In the genomic region with DNA sequence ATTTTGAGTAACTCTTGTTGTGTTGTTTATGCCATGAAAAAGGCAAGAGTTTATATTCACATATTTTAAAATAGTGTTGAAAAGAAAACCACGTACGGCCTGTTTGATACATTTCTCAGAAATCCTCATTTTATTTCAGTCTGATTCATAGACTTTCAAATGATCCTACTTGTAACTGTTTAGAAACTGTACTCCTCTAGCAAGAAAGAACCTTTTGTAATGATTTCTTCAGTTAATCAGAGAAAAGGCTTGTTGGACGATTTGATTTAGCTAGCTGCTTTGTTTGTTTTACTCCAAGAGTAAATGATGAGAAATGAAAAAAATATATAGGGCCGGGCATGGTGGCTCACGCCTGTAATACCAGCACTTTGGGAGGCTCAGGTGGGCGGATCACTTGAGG, we compare ENCODE assay signal across 20 cellular contexts.
"Had no signal": no experiment of that assay in that cellular context is flagged by ENCODE, and none has a peak within 500 bp of the region (broad histone marks: within the 10 kb centered on the region; RNA-seq: fewer than 3 reads in every experiment).

No MANE protein-coding gene starts in this region.

- H3K36me3 Mint-ChIP-seq: stimulated activated memory B cell treated with anti-CD40 and anti-IgM and Interleukin-4, amounts not matched to agents 10 μg/mL and 1 μg/mL and 100 μg/mL, for 72 hours had no signal

- H3K27me3 Mint-ChIP-seq: dendritic cell treated with granulocyte-macrophage colony-stimulating factor and Interleukin-4, amounts not matched to agents 40 ng/mL and 50 ng/mL, for 4 days; effector memory CD8-positive, alpha-beta T cell; naive B cell; stimulated activated memory B cell treated with anti-CD40 and anti-IgM and Interleukin-4, amounts not matched to agents 10 μg/mL and 1 μg/mL and 100 μg/mL, for 72 hours; stimulated activated naive CD8-positive, alpha-beta T cell treated with anti-CD3 and anti-CD28 coated beads, Interleukin-15, Interleukin-2, amounts not matched to agents 100 ng/mL and 50 ng/mL, for 24 hours had no signal

- H3K4me1 ChIP-seq: uterus had no signal

- H3K36me3 ChIP-seq: heart right ventricle, pancreas, prostate gland, right lobe of liver, tibial artery, upper lobe of left lung, uterus had no signal

- H3K27ac Mint-ChIP-seq: dendritic cell treated with granulocyte-macrophage colony-stimulating factor and Interleukin-4, amounts not matched to agents 40 ng/mL and 50 ng/mL, for 4 days; nephron; stimulated activated memory B cell treated with anti-CD40 and anti-IgM and Interleukin-4, amounts not matched to agents 10 μg/mL and 1 μg/mL and 100 μg/mL, for 72 hours; stimulated activated naive CD8-positive, alpha-beta T cell treated with anti-CD3 and anti-CD28 coated beads, Interleukin-15, Interleukin-2, amounts not matched to agents 100 ng/mL and 50 ng/mL, for 24 hours had no signal

- H3K4me3 ChIP-seq: heart right ventricle, pancreas, prostate gland, right lobe of liver, tibial artery, upper lobe of left lung, uterus had no signal

- H3K4me3 Mint-ChIP-seq: dendritic cell treated with granulocyte-macrophage colony-stimulating factor and Interleukin-4, amounts not matched to agents 40 ng/mL and 50 ng/mL, for 4 days; effector memory CD8-positive, alpha-beta T cell; naive B cell; nephron; stimulated activated memory B cell treated with anti-CD40 and anti-IgM and Interleukin-4, amounts not matched to agents 10 μg/mL and 1 μg/mL and 100 μg/mL, for 72 hours; stimulated activated naive CD8-positive, alpha-beta T cell treated with anti-CD3 and anti-CD28 coated beads, Interleukin-15, Interleukin-2, amounts not matched to agents 100 ng/mL and 50 ng/mL, for 24 hours had no signal

- H3K9me3 ChIP-seq: heart right ventricle, pancreas, prostate gland, right lobe of liver, tibial artery, upper lobe of left lung, uterus had no signal

- DNase-seq: effector memory CD8-positive, alpha-beta T cell; heart right ventricle; hypothalamus; kidney glomerular epithelial cell; mesendoderm; naive B cell; occipital lobe; pancreas; retina; right lobe of liver; stimulated activated CD4-positive, alpha-beta T cell treated with anti-CD3 and anti-CD28 coated beads, Interleukin-4, amount 100 ng/mL, for 1 hour; stimulated activated CD8-positive, alpha-beta memory T cell treated with anti-CD3 and anti-CD28 coated beads, Interleukin-4, amount 100 ng/mL, for 48 hours; tibial artery; upper lobe of left lung; uterus had no signal

- ATAC-seq: effector memory CD8-positive, alpha-beta T cell; heart right ventricle; pancreas; right lobe of liver; stimulated activated memory B cell treated with anti-CD40 and anti-IgM and Interleukin-4, amounts not matched to agents 10 μg/mL and 1 μg/mL and 100 μg/mL, for 72 hours had no signal

- H3K27ac ChIP-seq: heart right ventricle, pancreas, prostate gland, right lobe of liver, tibial artery, upper lobe of left lung, uterus had no signal

- H3K9me3 Mint-ChIP-seq: dendritic cell treated with granulocyte-macrophage colony-stimulating factor and Interleukin-4, amounts not matched to agents 40 ng/mL and 50 ng/mL, for 4 days; effector memory CD8-positive, alpha-beta T cell; naive B cell; nephron; stimulated activated memory B cell treated with anti-CD40 and anti-IgM and Interleukin-4, amounts not matched to agents 10 μg/mL and 1 μg/mL and 100 μg/mL, for 72 hours; stimulated activated naive CD8-positive, alpha-beta T cell treated with anti-CD3 and anti-CD28 coated beads, Interleukin-15, Interleukin-2, amounts not matched to agents 100 ng/mL and 50 ng/mL, for 24 hours had no signal

- H3K27me3 ChIP-seq: heart right ventricle, pancreas, right lobe of liver, tibial artery, upper lobe of left lung, uterus had no signal

- H3K4me1 Mint-ChIP-seq: stimulated activated memory B cell treated with anti-CD40 and anti-IgM and Interleukin-4, amounts not matched to agents 10 μg/mL and 1 μg/mL and 100 μg/mL, for 72 hours had no signal
